ENCODE assay signal across 2 cellular contexts in the genomic region with DNA sequence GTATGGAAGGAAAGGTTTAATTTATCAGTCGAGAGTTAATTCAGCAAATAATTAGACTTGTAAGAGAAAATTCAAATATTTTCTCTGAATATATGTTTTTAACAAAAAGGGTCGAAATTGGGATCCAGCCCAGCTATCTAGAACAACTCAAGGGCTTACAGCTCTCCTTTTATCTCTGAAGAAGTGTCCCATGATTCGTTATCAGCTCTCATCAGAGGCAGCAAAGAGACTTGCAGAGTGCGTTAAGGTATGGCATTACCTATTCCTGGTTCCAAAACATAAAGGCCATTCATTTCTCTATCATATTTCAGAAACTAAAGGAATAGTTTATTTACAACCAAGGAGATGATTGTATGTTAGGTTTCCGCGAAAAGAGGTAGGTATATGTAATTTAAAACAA.
TF ChIP-seq lines count a peak whose summit lies in the region.

No MANE protein-coding gene starts in this region.

TF ChIP-seq in K562, 482 proteins besides CTCF, POLR2A, EP300 and RAD21 (continues in another document):
- TF ChIP-seq SMARCE1 (IDR thresholded peaks at IDR 0.05) = peak; percentile 51; the same call in 1 of the 2 replicates
- no peak for TF ChIP-seq NFYB (IDR thresholded peaks at IDR 0.05; ENCODE audit: extremely low read depth, insufficient read length)
- TF ChIP-seq PML (IDR thresholded peaks at IDR 0.05; ENCODE audit: low read length) = no peak
- TF ChIP-seq ZNF584 (CRISPR knock-in tag; IDR thresholded peaks at IDR 0.05; ENCODE audit: low read depth) = no peak
- no peak for TF ChIP-seq ZNF445 (CRISPR knock-in tag; IDR thresholded peaks at IDR 0.05; ENCODE audit: low read depth)
- TF ChIP-seq ZNF3 (CRISPR knock-in tag; IDR thresholded peaks at IDR 0.05) = no peak
- TF ChIP-seq ARNT (IDR thresholded peaks at IDR 0.05) = no peak
- TF ChIP-seq CHD2 (IDR thresholded peaks at IDR 0.05; ENCODE audit: low read depth, low read length) = no peak
- TF ChIP-seq, protein P1, sequence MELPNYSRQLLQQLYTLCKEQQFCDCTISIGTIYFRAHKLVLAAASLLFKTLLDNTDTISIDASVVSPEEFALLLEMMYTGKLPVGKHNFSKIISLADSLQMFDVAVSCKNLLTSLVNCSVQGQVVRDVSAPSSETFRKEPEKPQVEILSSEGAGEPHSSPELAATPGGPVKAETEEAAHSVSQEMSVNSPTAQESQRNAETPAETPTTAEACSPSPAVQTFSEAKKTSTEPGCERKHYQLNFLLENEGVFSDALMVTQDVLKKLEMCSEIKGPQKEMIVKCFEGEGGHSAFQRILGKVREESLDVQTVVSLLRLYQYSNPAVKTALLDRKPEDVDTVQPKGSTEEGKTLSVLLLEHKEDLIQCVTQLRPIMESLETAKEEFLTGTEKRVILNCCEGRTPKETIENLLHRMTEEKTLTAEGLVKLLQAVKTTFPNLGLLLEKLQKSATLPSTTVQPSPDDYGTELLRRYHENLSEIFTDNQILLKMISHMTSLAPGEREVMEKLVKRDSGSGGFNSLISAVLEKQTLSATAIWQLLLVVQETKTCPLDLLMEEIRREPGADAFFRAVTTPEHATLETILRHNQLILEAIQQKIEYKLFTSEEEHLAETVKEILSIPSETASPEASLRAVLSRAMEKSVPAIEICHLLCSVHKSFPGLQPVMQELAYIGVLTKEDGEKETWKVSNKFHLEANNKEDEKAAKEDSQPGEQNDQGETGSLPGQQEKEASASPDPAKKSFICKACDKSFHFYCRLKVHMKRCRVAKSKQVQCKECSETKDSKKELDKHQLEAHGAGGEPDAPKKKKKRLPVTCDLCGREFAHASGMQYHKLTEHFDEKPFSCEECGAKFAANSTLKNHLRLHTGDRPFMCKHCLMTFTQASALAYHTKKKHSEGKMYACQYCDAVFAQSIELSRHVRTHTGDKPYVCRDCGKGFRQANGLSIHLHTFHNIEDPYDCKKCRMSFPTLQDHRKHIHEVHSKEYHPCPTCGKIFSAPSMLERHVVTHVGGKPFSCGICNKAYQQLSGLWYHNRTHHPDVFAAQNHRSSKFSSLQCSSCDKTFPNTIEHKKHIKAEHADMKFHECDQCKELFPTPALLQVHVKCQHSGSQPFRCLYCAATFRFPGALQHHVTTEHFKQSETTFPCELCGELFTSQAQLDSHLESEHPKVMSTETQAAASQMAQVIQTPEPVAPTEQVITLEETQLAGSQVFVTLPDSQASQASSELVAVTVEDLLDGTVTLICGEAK (IDR thresholded peaks at IDR 0.05) = no peak
- TF ChIP-seq, protein P1 (CRISPR knock-in tag; IDR thresholded peaks at IDR 0.05) = no peak
- TF ChIP-seq CCAR2 (IDR thresholded peaks at IDR 0.05; ENCODE audit: low read depth, low read length) = no peak
- TF ChIP-seq CSDE1 (IDR thresholded peaks at IDR 0.05) = no peak
- TF ChIP-seq NR1H2 (CRISPR knock-in tag; IDR thresholded peaks at IDR 0.05) = no peak
- TF ChIP-seq NFIC (IDR thresholded peaks at IDR 0.05) = no peak
- no peak for TF ChIP-seq NR4A1 (CRISPR knock-in tag; IDR thresholded peaks at IDR 0.05)
- no peak for TF ChIP-seq NR4A1 (tag; IDR thresholded peaks at IDR 0.05)
- TF ChIP-seq BCL6 (CRISPR knock-in tag; IDR thresholded peaks at IDR 0.05) = no peak
- no peak for TF ChIP-seq MYC (IDR thresholded peaks at IDR 0.05; ENCODE audit: low read depth, low read length)
- TF ChIP-seq MYC (CRISPR knock-in tag; IDR thresholded peaks at IDR 0.05; ENCODE audit: borderline replicate concordance, low read depth) = no peak
- no peak for TF ChIP-seq PHF8 (IDR thresholded peaks at IDR 0.05; ENCODE audit: borderline replicate concordance, low read length)
- no peak for TF ChIP-seq ZNF668 (CRISPR knock-in tag; IDR thresholded peaks at IDR 0.05)
- no peak for TF ChIP-seq CREB1 (IDR thresholded peaks at IDR 0.05)
- TF ChIP-seq CREB1 (CRISPR knock-in tag; IDR thresholded peaks at IDR 0.05) = no peak
- no peak for TF ChIP-seq HNRNPK (IDR thresholded peaks at IDR 0.05; ENCODE audit: low read depth, low read length, poor library complexity, severe bottlenecking)
- no peak for TF ChIP-seq KLF6 (CRISPR knock-in tag; IDR thresholded peaks at IDR 0.05; ENCODE audit: borderline replicate concordance)
- TF ChIP-seq, protein P2, sequence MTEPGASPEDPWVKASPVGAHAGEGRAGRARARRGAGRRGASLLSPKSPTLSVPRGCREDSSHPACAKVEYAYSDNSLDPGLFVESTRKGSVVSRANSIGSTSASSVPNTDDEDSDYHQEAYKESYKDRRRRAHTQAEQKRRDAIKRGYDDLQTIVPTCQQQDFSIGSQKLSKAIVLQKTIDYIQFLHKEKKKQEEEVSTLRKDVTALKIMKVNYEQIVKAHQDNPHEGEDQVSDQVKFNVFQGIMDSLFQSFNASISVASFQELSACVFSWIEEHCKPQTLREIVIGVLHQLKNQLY (CRISPR knock-in tag; conservative IDR thresholded peaks at IDR 0.05) = no peak
- TF ChIP-seq ETV1 (tag; conservative IDR thresholded peaks at IDR 0.05; ENCODE audit: low read depth) = no peak
- no peak for TF ChIP-seq TRIM28 (IDR thresholded peaks at IDR 0.05)

TF ChIP-seq in SK-N-SH treated with all-trans-retinoic acid at 6 μM for 48 hours, 23 proteins besides CTCF, POLR2A, EP300 and RAD21:
- TF ChIP-seq GLIS3 (CRISPR knock-in tag; IDR thresholded peaks at IDR 0.05) (no peak), ZNF70 (CRISPR knock-in tag; IDR thresholded peaks at IDR 0.05) (no peak), CSDC2 (CRISPR knock-in tag; IDR thresholded peaks at IDR 0.05) (no peak), SNAI2 (CRISPR knock-in tag; IDR thresholded peaks at IDR 0.05) (no peak), ESRRG (CRISPR knock-in tag; IDR thresholded peaks at IDR 0.05) (no peak), ARNTL (CRISPR knock-in tag; IDR thresholded peaks at IDR 0.05; ENCODE audit: borderline replicate concordance, low read depth) (no peak), ZFP3 (CRISPR knock-in tag; IDR thresholded peaks at IDR 0.05) (no peak), ISL1 (CRISPR knock-in tag; IDR thresholded peaks at IDR 0.05) (no peak), RARB (CRISPR knock-in tag; IDR thresholded peaks at IDR 0.05) (no peak), TOX (CRISPR knock-in tag; IDR thresholded peaks at IDR 0.05; ENCODE audit: borderline replicate concordance) (no peak), ZFP30 (CRISPR knock-in tag; IDR thresholded peaks at IDR 0.05) (no peak), PPARA (CRISPR knock-in tag; IDR thresholded peaks at IDR 0.05; ENCODE audit: borderline replicate concordance) (no peak), BACH2 (CRISPR knock-in tag; IDR thresholded peaks at IDR 0.05; ENCODE audit: borderline replicate concordance) (no peak), OSR1 (CRISPR knock-in tag; IDR thresholded peaks at IDR 0.05) (no peak), TCF4 (CRISPR knock-in tag; IDR thresholded peaks at IDR 0.05; ENCODE audit: borderline replicate concordance) (no peak)
- TF ChIP-seq, protein P3, sequence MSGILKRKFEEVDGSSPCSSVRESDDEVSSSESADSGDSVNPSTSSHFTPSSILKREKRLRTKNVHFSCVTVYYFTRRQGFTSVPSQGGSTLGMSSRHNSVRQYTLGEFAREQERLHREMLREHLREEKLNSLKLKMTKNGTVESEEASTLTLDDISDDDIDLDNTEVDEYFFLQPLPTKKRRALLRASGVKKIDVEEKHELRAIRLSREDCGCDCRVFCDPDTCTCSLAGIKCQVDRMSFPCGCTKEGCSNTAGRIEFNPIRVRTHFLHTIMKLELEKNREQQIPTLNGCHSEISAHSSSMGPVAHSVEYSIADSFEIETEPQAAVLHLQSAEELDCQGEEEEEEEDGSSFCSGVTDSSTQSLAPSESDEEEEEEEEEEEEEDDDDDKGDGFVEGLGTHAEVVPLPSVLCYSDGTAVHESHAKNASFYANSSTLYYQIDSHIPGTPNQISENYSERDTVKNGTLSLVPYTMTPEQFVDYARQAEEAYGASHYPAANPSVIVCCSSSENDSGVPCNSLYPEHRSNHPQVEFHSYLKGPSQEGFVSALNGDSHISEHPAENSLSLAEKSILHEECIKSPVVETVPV (CRISPR knock-in tag; IDR thresholded peaks at IDR 0.05) = no peak
- TF ChIP-seq, protein P4, sequence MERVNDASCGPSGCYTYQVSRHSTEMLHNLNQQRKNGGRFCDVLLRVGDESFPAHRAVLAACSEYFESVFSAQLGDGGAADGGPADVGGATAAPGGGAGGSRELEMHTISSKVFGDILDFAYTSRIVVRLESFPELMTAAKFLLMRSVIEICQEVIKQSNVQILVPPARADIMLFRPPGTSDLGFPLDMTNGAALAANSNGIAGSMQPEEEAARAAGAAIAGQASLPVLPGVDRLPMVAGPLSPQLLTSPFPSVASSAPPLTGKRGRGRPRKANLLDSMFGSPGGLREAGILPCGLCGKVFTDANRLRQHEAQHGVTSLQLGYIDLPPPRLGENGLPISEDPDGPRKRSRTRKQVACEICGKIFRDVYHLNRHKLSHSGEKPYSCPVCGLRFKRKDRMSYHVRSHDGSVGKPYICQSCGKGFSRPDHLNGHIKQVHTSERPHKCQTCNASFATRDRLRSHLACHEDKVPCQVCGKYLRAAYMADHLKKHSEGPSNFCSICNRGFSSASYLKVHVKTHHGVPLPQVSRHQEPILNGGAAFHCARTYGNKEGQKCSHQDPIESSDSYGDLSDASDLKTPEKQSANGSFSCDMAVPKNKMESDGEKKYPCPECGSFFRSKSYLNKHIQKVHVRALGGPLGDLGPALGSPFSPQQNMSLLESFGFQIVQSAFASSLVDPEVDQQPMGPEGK (CRISPR knock-in tag; IDR thresholded peaks at IDR 0.05; ENCODE audit: borderline replicate concordance) = no peak
- TF ChIP-seq, protein P5, sequence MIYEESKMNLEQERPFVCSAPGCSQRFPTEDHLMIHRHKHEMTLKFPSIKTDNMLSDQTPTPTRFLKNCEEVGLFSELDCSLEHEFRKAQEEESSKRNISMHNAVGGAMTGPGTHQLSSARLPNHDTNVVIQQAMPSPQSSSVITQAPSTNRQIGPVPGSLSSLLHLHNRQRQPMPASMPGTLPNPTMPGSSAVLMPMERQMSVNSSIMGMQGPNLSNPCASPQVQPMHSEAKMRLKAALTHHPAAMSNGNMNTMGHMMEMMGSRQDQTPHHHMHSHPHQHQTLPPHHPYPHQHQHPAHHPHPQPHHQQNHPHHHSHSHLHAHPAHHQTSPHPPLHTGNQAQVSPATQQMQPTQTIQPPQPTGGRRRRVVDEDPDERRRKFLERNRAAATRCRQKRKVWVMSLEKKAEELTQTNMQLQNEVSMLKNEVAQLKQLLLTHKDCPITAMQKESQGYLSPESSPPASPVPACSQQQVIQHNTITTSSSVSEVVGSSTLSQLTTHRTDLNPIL (CRISPR knock-in tag; IDR thresholded peaks at IDR 0.05; ENCODE audit: low read depth) = no peak
- TF ChIP-seq, protein P6, sequence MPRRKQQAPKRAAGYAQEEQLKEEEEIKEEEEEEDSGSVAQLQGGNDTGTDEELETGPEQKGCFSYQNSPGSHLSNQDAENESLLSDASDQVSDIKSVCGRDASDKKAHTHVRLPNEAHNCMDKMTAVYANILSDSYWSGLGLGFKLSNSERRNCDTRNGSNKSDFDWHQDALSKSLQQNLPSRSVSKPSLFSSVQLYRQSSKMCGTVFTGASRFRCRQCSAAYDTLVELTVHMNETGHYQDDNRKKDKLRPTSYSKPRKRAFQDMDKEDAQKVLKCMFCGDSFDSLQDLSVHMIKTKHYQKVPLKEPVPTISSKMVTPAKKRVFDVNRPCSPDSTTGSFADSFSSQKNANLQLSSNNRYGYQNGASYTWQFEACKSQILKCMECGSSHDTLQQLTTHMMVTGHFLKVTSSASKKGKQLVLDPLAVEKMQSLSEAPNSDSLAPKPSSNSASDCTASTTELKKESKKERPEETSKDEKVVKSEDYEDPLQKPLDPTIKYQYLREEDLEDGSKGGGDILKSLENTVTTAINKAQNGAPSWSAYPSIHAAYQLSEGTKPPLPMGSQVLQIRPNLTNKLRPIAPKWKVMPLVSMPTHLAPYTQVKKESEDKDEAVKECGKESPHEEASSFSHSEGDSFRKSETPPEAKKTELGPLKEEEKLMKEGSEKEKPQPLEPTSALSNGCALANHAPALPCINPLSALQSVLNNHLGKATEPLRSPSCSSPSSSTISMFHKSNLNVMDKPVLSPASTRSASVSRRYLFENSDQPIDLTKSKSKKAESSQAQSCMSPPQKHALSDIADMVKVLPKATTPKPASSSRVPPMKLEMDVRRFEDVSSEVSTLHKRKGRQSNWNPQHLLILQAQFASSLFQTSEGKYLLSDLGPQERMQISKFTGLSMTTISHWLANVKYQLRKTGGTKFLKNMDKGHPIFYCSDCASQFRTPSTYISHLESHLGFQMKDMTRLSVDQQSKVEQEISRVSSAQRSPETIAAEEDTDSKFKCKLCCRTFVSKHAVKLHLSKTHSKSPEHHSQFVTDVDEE (CRISPR knock-in tag; IDR thresholded peaks at IDR 0.05) = no peak
